In genomic region chr14:59897757-59898383, GRCh38 we compare ENCODE assay signal across 8 cellular contexts. TPM values are rescaled to one million over a fixed set of nuclear protein-coding genes. Genes with fewer than 3 reads are reported as not detected.
A peak's percentile ranks its signal among the peaks of the same experiment; 100 is the strongest.
DNase-seq lines count a peak whose midpoint lies in the region; ATAC-seq and TF ChIP-seq lines count a peak whose summit lies in the region.

No MANE protein-coding gene starts in this region.

- WGBS in adrenal gland, 4 donors = 29 to 40% (median 36%) methylated on average over 7 to 8 of the region's 8 CpGs

- ATAC-seq in left lobe of liver = peak; percentile 98

- no peaks in the 10 kb centered on the region for H3K27me3 ChIP-seq in adrenal gland

- no peak overlapping the region for H3K27ac ChIP-seq in adrenal gland

- in situ Hi-C loops in KBM-7 (cut with MboI; ENCODE audit: low pct_unique_long_range_greater_than_20kb, low sequenced_read_pairs) = no loop called here

- H3K4me3 ChIP-seq in adrenal gland = no peak overlapping the region

- H3K9me3 ChIP-seq in adrenal gland (replicated peaks in 1 of 3) = no peaks in the 10 kb centered on the region

- peak; percentile 25 to 31 for DNase-seq in NOMO-1 (lab: John Stamatoyannopoulos, UW; ENCODE audit: unreplicated experiment in 2 of 2)
- no peak for DNase-seq in NOMO-1 treated with dmso at 0.1 percent for 144 hours (lab: John Stamatoyannopoulos, UW; ENCODE audit: unreplicated experiment)
- DNase-seq in NCI-H1092 (lab: John Stamatoyannopoulos, UW) = peak; percentile 64
- DNase-seq in adrenal gland = peak; percentile 17 to 64 (median 25)
- DNase-seq in left lobe of liver (ENCODE audit: low spot score) = no peak
- no peak for DNase-seq in KBM-7
- no peak for DNase-seq in stimulated activated naive CD4-positive, alpha-beta T cell (lab: John Stamatoyannopoulos, UW)
- DNase-seq in DMS79 (lab: John Stamatoyannopoulos, UW) = no peak

- H3K4me1 ChIP-seq in adrenal gland (replicated peaks in 1 of 2) = no peaks in the 10 kb centered on the region

- peak; percentile 13 to 52 (median 48) for TF ChIP-seq CTCF in adrenal gland (IDR thresholded peaks at IDR 0.05)

- no peaks in the 10 kb centered on the region for H3K36me3 ChIP-seq in adrenal gland (replicated peaks in 1 of 2)

- intact Hi-C loops in adrenal gland (cut with DNase I) = no loop called here

- no peak for TF ChIP-seq POLR2A in adrenal gland (IDR thresholded peaks at IDR 0.05)

RNA-seq across cellular contexts. Expression of gene LRRC9, which starts 22.1 kb away (rescaled TPM):
- total RNA-seq in adrenal gland (under 1 TPM in 2 of 8 donors, not detected in 6; 0.14 to 0.21 TPM), left lobe of liver (not detected)
- 1 to 10 TPM in 1 of 3 donors, not detected in 2; 1.1 TPM for polyA plus RNA-seq in adrenal gland

RNA-seq across cellular contexts. Expression of gene RTN1, which starts 27.3 kb away (rescaled TPM):
- total RNA-seq in adrenal gland (10 to 100 TPM in 3 of 8 donors, 1 to 10 TPM in 5; 2.9 to 15.7 (median 5.9) TPM), left lobe of liver (0.65 TPM)
- polyA plus RNA-seq in adrenal gland = 10 to 100 TPM in 1 of 3 donors, 1 to 10 TPM in 2; 5.1 to 19.7 (median 7.2) TPM

Comparison
In these comparisons a context has a peak if more than half of its experiments do, and no peak if none do; other contexts are left out.
1. DNase-seq: peak in NOMO-1 (2 of 2), NCI-H1092 (single experiment) and adrenal gland (7 of 7); none in NOMO-1 treated with dmso at 0.1 percent for 144 hours (single experiment), left lobe of liver (single experiment), KBM-7 (single experiment), stimulated activated naive CD4-positive, alpha-beta T cell (0 of 6) and DMS79 (single experiment).